In the genomic region with DNA sequence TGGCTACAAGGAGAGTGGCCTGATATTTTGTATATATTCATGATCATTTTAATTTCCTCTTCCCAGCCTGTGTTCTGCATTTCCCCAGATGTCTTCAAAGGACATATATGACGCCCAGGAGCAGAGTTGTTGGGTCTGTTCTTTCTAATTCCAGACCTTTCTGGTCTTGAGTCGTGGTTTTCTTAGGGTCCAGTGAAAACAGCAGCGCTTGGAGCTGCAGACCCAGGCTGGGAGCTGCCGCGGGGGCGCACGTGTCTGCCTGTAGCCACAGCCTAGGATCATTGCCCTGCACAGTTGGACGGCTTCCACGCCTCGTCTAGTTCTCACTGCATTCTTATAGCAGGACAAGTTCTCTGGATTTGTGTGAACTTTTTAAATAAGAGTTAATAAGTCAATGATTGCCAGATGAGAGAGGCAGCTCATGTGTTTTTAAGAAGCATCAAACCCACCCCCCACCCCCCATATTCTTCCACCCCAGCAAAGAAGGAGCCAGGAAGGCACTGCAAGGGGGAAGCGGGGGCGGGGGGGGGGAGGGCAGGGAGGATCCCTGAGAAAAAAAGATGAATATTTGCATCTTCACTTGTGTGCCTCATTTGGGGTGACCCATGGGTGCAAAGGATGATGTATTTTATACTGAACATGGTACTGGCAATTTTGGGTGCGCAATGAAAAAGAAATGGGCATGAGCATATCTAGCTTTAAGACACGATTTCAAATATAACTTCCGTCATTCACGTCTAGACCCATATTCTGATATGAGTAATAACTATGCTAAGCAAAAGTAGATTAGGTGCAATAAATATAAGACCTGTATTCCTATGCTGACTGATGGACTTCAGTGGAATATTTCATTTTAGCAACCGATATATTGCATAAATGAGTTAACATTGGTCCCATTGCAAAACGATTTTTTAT, we compare ENCODE assay signal across 9 cellular contexts.
A peak's percentile ranks its signal among the peaks of the same experiment; 100 is the strongest.
DNase-seq lines count a peak whose midpoint lies in the region; ATAC-seq and TF ChIP-seq lines count a peak whose summit lies in the region.
"Had no signal": no experiment of that assay in that cellular context is flagged by ENCODE, and none has a peak within 500 bp of the region (broad histone marks: within the 10 kb centered on the region; RNA-seq: fewer than 3 reads in every experiment).

No MANE protein-coding gene starts in this region.

- H3K4me2 ChIP-seq in skeletal muscle satellite cell (ENCODE audit: low read length), result peak overlapping the region; percentile 89

- H3K27ac ChIP-seq in ascending aorta (no peak overlapping the region), iPS-18a (ENCODE audit: low read length) (no peak overlapping the region)

- H3K4me1 Mint-ChIP-seq in stimulated activated effector memory CD8-positive, alpha-beta T cell treated with anti-CD3 and anti-CD28 coated beads, Interleukin-12 subunit alpha, Interleukin-12 subunit beta, amount 100 ng/mL, for 72 hours, result peaks cover 5% of the 10 kb centered on the region
- H3K4me1 Mint-ChIP-seq: IgD-negative memory B cell had no signal

- H3K36me3 ChIP-seq in H7 (replicated peaks; ENCODE audit: control insufficient read depth, insufficient read depth, low read length) (no peaks in the 10 kb centered on the region), ascending aorta (no peaks in the 10 kb centered on the region), iPS-18a (ENCODE audit: control insufficient read depth, low read depth, low read length) (no peaks in the 10 kb centered on the region), skeletal muscle satellite cell (ENCODE audit: insufficient read depth, low read length) (no peaks in the 10 kb centered on the region)

- no peak for ATAC-seq in stimulated activated effector memory CD8-positive, alpha-beta T cell treated with anti-CD3 and anti-CD28 coated beads, Interleukin-12 subunit alpha, Interleukin-12 subunit beta, amount 100 ng/mL, for 72 hours
- no peak for ATAC-seq in HG02970 (IDR thresholded peaks at IDR 0.05; ENCODE audit: low FRiP score, unreplicated experiment)

- H3K4me3 Mint-ChIP-seq in stimulated activated effector memory CD8-positive, alpha-beta T cell treated with anti-CD3 and anti-CD28 coated beads, Interleukin-12 subunit alpha, Interleukin-12 subunit beta, amount 100 ng/mL, for 72 hours, result no peak overlapping the region
- H3K4me3 Mint-ChIP-seq: IgD-negative memory B cell had no signal

- no peaks in the 10 kb centered on the region for H3K36me3 Mint-ChIP-seq in stimulated activated effector memory CD8-positive, alpha-beta T cell treated with anti-CD3 and anti-CD28 coated beads, Interleukin-12 subunit alpha, Interleukin-12 subunit beta, amount 100 ng/mL, for 72 hours
- H3K36me3 Mint-ChIP-seq: IgD-negative memory B cell had no signal

- TF ChIP-seq CTCF in ascending aorta (IDR thresholded peaks at IDR 0.05), result no peak

- no peak overlapping the region for H3K9ac ChIP-seq in iPS-18a (ENCODE audit: low read length)
- H3K9ac ChIP-seq in skeletal muscle satellite cell (ENCODE audit: low read depth, low read length), result peak overlapping the region; percentile 71

- H3K9me3 ChIP-seq in ascending aorta (no peaks in the 10 kb centered on the region), iPS-18a (ENCODE audit: control insufficient read depth, low read depth, low read length) (no peaks in the 10 kb centered on the region), skeletal muscle satellite cell (replicated peaks; ENCODE audit: low read length) (no peaks in the 10 kb centered on the region)

- H3K27me3 ChIP-seq in H7 (ENCODE audit: control insufficient read depth, insufficient read depth, low read length), result peaks cover 66% of the 10 kb centered on the region
- H3K27me3 ChIP-seq in ascending aorta, result peaks cover 5% of the 10 kb centered on the region
- peaks cover 85% of the 10 kb centered on the region for H3K27me3 ChIP-seq in iPS-18a (ENCODE audit: control insufficient read depth, insufficient read depth, low read length)
- no peaks in the 10 kb centered on the region for H3K27me3 ChIP-seq in skeletal muscle satellite cell (ENCODE audit: control insufficient read depth, insufficient read depth, low read length)

- H3K9me3 Mint-ChIP-seq in stimulated activated effector memory CD8-positive, alpha-beta T cell treated with anti-CD3 and anti-CD28 coated beads, Interleukin-12 subunit alpha, Interleukin-12 subunit beta, amount 100 ng/mL, for 72 hours, result no peaks in the 10 kb centered on the region

- H3K27ac Mint-ChIP-seq in stimulated activated effector memory CD8-positive, alpha-beta T cell treated with anti-CD3 and anti-CD28 coated beads, Interleukin-12 subunit alpha, Interleukin-12 subunit beta, amount 100 ng/mL, for 72 hours, result no peak overlapping the region
- H3K27ac Mint-ChIP-seq: IgD-negative memory B cell had no signal

- DNase-seq in H7 (peak; percentile 60), ascending aorta (ENCODE audit: low spot score in 2 of 2) (no peak)
- no peak for DNase-seq in activated effector memory CD4-positive, alpha-beta T cell treated with Interleukin-2 at 50 U/mL for 16 hours
- DNase-seq in stimulated activated effector memory CD8-positive, alpha-beta T cell treated with anti-CD3 and anti-CD28 coated beads, Interleukin-12 subunit alpha, Interleukin-12 subunit beta, amount 100 ng/mL, for 72 hours (ENCODE audit: low spot score in 2 of 2), result no peak
- DNase-seq: RPMI8226 had no signal

- H3K4me1 ChIP-seq in ascending aorta (peaks cover 5 to 9% of the 10 kb centered on the region in 2 donors), iPS-18a (ENCODE audit: control insufficient read depth, low read depth, low read length) (peaks cover 27% of the 10 kb centered on the region), skeletal muscle satellite cell (ENCODE audit: control insufficient read depth, insufficient read depth, low read length) (peaks cover 37% of the 10 kb centered on the region)

- H3K4me3 ChIP-seq in H7 (ENCODE audit: insufficient read depth, low read depth, low read length) (no peak overlapping the region), ascending aorta (peak overlapping the region; percentile 11 to 63), iPS-18a (ENCODE audit: low read length) (peak overlapping the region; percentile 62), skeletal muscle satellite cell (ENCODE audit: low read length) (peak overlapping the region; percentile 77)

- intact Hi-C loops in ascending aorta (cut with DNase I), result loop anchor here (10.0 kb wide), 1 partner anchor 377 kb away; the partner anchor contains the start of gene MPC1
